ENCODE assay signal across 9 cellular contexts in the genomic region with DNA sequence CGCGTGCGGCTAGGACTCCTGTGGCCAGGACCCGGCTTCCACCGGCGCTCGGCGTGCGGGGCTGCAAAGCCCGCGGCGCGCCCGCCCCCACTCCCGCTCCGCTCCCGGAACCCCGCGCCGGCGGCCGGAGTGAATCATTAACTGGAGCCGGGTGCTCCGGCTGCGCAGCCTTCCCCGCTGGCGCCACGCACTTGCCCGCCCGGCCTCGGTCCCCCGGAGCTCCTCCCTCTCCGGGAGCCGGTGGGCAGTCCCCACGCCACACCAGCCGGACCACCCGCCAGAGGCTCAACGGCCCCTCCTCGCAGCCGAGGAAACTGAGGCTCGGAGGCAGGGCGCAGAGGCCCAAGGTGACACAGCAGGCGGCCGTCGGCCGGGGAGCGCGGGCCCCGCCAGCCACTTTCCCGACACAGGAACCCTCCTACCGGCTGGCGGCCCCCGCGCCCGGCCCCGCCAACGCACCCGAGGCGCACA. TPM values are rescaled to one million over a fixed set of nuclear protein-coding genes. Genes with fewer than 3 reads are reported as not detected.
DNase-seq lines count a peak whose midpoint lies in the region; ATAC-seq and TF ChIP-seq lines count a peak whose summit lies in the region.
"Had no signal": no experiment of that assay in that cellular context is flagged by ENCODE, and none has a peak within 500 bp of the region (broad histone marks: within the 10 kb centered on the region; RNA-seq: fewer than 3 reads in every experiment).

No MANE protein-coding gene starts in this region.

- H3K27ac ChIP-seq in breast epithelium, result peak overlapping the region; percentile 95 to 98
- H3K27ac ChIP-seq in liver (ENCODE audit: low read depth in 1 of 2, low read length in 2 of 2), result peak overlapping the region; percentile 86 to 97
- H3K27ac ChIP-seq in uterus, result peak overlapping the region; percentile 82 to 97

- peak; percentile 77 for DNase-seq in COLO668 (lab: John Stamatoyannopoulos, UW; ENCODE audit: unreplicated experiment)
- DNase-seq in breast epithelium (ENCODE audit: low spot score in 2 of 2), result no peak
- peak; percentile 35 to 51 for DNase-seq in uterus
- no peak for DNase-seq in activated CD4-positive, alpha-beta memory T cell treated with anti-CD3 and anti-CD28 coated beads, Interleukin-2, amount 10 ng/mL, durations not matched to agents 7 days and 5 days
- no peak for DNase-seq in NCI-H2107 treated with DMSO at 0.1 percent for 48 hours (lab: John Stamatoyannopoulos, UW; ENCODE audit: unreplicated experiment)

- no peak for TF ChIP-seq CTCF in breast epithelium (IDR thresholded peaks at IDR 0.05)
- no peak for TF ChIP-seq CTCF in liver (IDR thresholded peaks at IDR 0.05; ENCODE audit: low read depth, low read length, missing input control)
- TF ChIP-seq CTCF in uterus (IDR thresholded peaks at IDR 0.05), result no peak

- H3K4me1 ChIP-seq in breast epithelium (peaks cover 43 to 56% of the 10 kb centered on the region in 2 donors), liver (ENCODE audit: control insufficient read depth in 4 of 4, insufficient read depth in 4 of 4, low read length in 3 of 4) (peaks cover 18 to 78% (median 47%) of the 10 kb centered on the region in 4 donors), uterus (peaks cover 29 to 75% of the 10 kb centered on the region in 2 donors)

- no peak overlapping the region for H3K27ac Mint-ChIP-seq in activated CD4-positive, alpha-beta memory T cell treated with anti-CD3 and anti-CD28 coated beads, Interleukin-2, amount 10 ng/mL, durations not matched to agents 7 days and 5 days

- no peaks in the 10 kb centered on the region for H3K9me3 Mint-ChIP-seq in activated CD4-positive, alpha-beta memory T cell treated with anti-CD3 and anti-CD28 coated beads, Interleukin-2, amount 10 ng/mL, durations not matched to agents 7 days and 5 days

- H3K27me3 Mint-ChIP-seq in activated CD4-positive, alpha-beta memory T cell treated with anti-CD3 and anti-CD28 coated beads, Interleukin-2, amount 10 ng/mL, durations not matched to agents 7 days and 5 days, result peaks cover 47% of the 10 kb centered on the region

- H3K9me3 ChIP-seq in breast epithelium (no peaks in the 10 kb centered on the region), liver (ENCODE audit: control insufficient read depth in 4 of 4, low read length in 3 of 4) (no peaks in the 10 kb centered on the region), uterus (no peaks in the 10 kb centered on the region)

- no peak for TF ChIP-seq RAD21 in liver (IDR thresholded peaks at IDR 0.05)

- H3K9ac ChIP-seq in liver (ENCODE audit: low read depth in 1 of 2, low read length in 2 of 2), result peak overlapping the region; percentile 73 to 79

- under 1% methylated on average over 59 of the region's 59 CpGs for WGBS in liver

- intact Hi-C loops in breast epithelium (cut with DNase I; ENCODE audit: low total_unique reads), result loop anchor here (10.0 kb wide), 1 partner anchor 134 kb away; no protein-coding TSS in a partner anchor
- intact Hi-C loops in uterus (cut with DNase I; ENCODE audit: low total_unique reads), result loop anchor here (5.0 kb wide), 1 partner anchor 136 kb away; no protein-coding TSS in a partner anchor

- H3K36me3 ChIP-seq in breast epithelium (no peaks in the 10 kb centered on the region), liver (ENCODE audit: control insufficient read depth in 4 of 4, insufficient read depth in 3 of 4, low read depth in 1 of 4, low read length in 3 of 4) (no peaks in the 10 kb centered on the region), uterus (no peaks in the 10 kb centered on the region)

- ATAC-seq in GM19397 (IDR thresholded peaks at IDR 0.05; ENCODE audit: unreplicated experiment) (peak; percentile 37), HG03520 (IDR thresholded peaks at IDR 0.05; ENCODE audit: unreplicated experiment) (peak; percentile 32)

- POLR2A ChIA-PET in activated CD4-positive, alpha-beta memory T cell treated with anti-CD3 and anti-CD28 coated beads, Interleukin-2, amount 10 ng/mL, durations not matched to agents 7 days and 5 days (lab: Charles Lee), result no interaction called here

- H3K36me3 Mint-ChIP-seq in activated CD4-positive, alpha-beta memory T cell treated with anti-CD3 and anti-CD28 coated beads, Interleukin-2, amount 10 ng/mL, durations not matched to agents 7 days and 5 days (ENCODE audit: low read depth), result no peaks in the 10 kb centered on the region

- H3K27me3 ChIP-seq in breast epithelium (no peaks in the 10 kb centered on the region), liver (ENCODE audit: control insufficient read depth in 4 of 4, insufficient read depth in 4 of 4, low read length in 3 of 4) (no peaks in the 10 kb centered on the region), uterus (no peaks in the 10 kb centered on the region)

- H3K4me3 Mint-ChIP-seq in activated CD4-positive, alpha-beta memory T cell treated with anti-CD3 and anti-CD28 coated beads, Interleukin-2, amount 10 ng/mL, durations not matched to agents 7 days and 5 days, result no peak overlapping the region

- CTCF ChIA-PET in activated CD4-positive, alpha-beta memory T cell treated with anti-CD3 and anti-CD28 coated beads, Interleukin-2, amount 10 ng/mL, durations not matched to agents 7 days and 5 days (lab: Charles Lee), result interaction anchor here (1.1 kb wide), 1 partner anchor 17 kb away, joined by 5 read pairs; no protein-coding TSS in a partner anchor

- H3K4me3 ChIP-seq in breast epithelium (peak overlapping the region; percentile 71 to 88 (median 74)), liver (ENCODE audit: low read depth in 1 of 3, low read length in 3 of 3) (peak overlapping the region; percentile 65 to 88 (median 75)), uterus (peak overlapping the region; percentile 40 to 65)

- H3K4me1 Mint-ChIP-seq in activated CD4-positive, alpha-beta memory T cell treated with anti-CD3 and anti-CD28 coated beads, Interleukin-2, amount 10 ng/mL, durations not matched to agents 7 days and 5 days, result peaks cover 3% of the 10 kb centered on the region

- TF ChIP-seq POLR2A in breast epithelium (IDR thresholded peaks at IDR 0.05) (no peak), uterus (IDR thresholded peaks at IDR 0.05) (no peak)

TF ChIP-seq in liver, 16 proteins besides CTCF, POLR2A, EP300 and RAD21:
- TF ChIP-seq EGR1 (IDR thresholded peaks at IDR 0.05; ENCODE audit: low read depth in 2 of 2), result no peak
- TF ChIP-seq HNF4A (conservative IDR thresholded peaks at IDR 0.05), result no peak
- no peak for TF ChIP-seq YY1 (IDR thresholded peaks at IDR 0.05)
TF ChIP-seq in liver: peak in this region for 0.

RNA-seq across cellular contexts. Expression of gene BCAR1, which starts 0.6 kb away (rescaled TPM):
- 10 to 100 TPM; 13.6 to 38.7 (median 32.9) TPM for total RNA-seq in breast epithelium
- 10 to 100 TPM; 10.1 to 32.2 TPM for total RNA-seq in liver
- 10 to 100 TPM; 11.3 to 29.0 TPM for polyA plus RNA-seq in liver
- 100 to 1,000 TPM in 1 of 4 donors, 10 to 100 TPM in 3; 42.8 to 104 (median 47.2) TPM for total RNA-seq in uterus
- total RNA-seq in activated CD4-positive, alpha-beta memory T cell treated with anti-CD3 and anti-CD28 coated beads, Interleukin-2, amount 10 ng/mL, durations not matched to agents 7 days and 5 days, result not detected

RNA-seq across cellular contexts. Expression of gene CTRB1, which starts 32.1 kb away (rescaled TPM):
- total RNA-seq in breast epithelium, result not detected
- total RNA-seq in liver, result not detected
- polyA plus RNA-seq in liver, result not detected
- total RNA-seq in uterus, result not detected
- total RNA-seq in activated CD4-positive, alpha-beta memory T cell treated with anti-CD3 and anti-CD28 coated beads, Interleukin-2, amount 10 ng/mL, durations not matched to agents 7 days and 5 days, result not detected
- total RNA-seq: NCI-H460 had no signal

RNA-seq across cellular contexts. Expression of gene CTRB2, which starts 43.9 kb away (rescaled TPM):
- total RNA-seq in breast epithelium (not detected), liver (under 1 TPM in 1 of 2 donors, not detected in 1; 0.33 TPM), uterus (not detected)
- under 1 TPM in 1 of 2 donors, not detected in 1; 0.09 TPM for polyA plus RNA-seq in liver
- total RNA-seq in activated CD4-positive, alpha-beta memory T cell treated with anti-CD3 and anti-CD28 coated beads, Interleukin-2, amount 10 ng/mL, durations not matched to agents 7 days and 5 days, result not detected
- total RNA-seq: NCI-H460 had no signal

Comparison
In these comparisons a context has a peak if more than half of its experiments do, and no peak if none do; other contexts are left out.
1. DNase-seq: peak in COLO668 (single experiment) and uterus (2 of 2); none in breast epithelium (0 of 2), activated CD4-positive, alpha-beta memory T cell treated with anti-CD3 and anti-CD28 coated beads, Interleukin-2, amount 10 ng/mL, durations not matched to agents 7 days and 5 days (single experiment) and NCI-H2107 treated with DMSO at 0.1 percent for 48 hours (single experiment).
2. RNA of gene BCAR1, which starts 0.6 kb away (total RNA-seq): 42.8 to 104 TPM in uterus, 13.6 to 38.7 TPM in breast epithelium and 10.1 to 32.2 TPM in liver; not detected in activated CD4-positive, alpha-beta memory T cell treated with anti-CD3 and anti-CD28 coated beads, Interleukin-2, amount 10 ng/mL, durations not matched to agents 7 days and 5 days; every median in the first group is over 10 times any median in the second.
3. Peak in every context shown above with its lines, with median percentiles within 50 percentile points of each other: H3K27ac ChIP-seq and H3K4me3 ChIP-seq.